17 cellular contexts compared by ENCODE assay signal in genomic region chr16:53147500-53148065, GRCh38.
"Had no signal": no experiment of that assay in that cellular context is flagged by ENCODE, and none has a peak within 500 bp of the region (broad histone marks: within the 10 kb centered on the region; RNA-seq: fewer than 3 reads in every experiment).

No MANE protein-coding gene starts in this region.

- H3K27me3 Mint-ChIP-seq: activated B cell treated with CpG ODN at 0.5 μM for 24 hours; activated CD4-positive, alpha-beta memory T cell treated with anti-CD3 and anti-CD28 coated beads for 36 hours; activated naive CD8-positive, alpha-beta T cell had no signal

- H3K9me3 Mint-ChIP-seq: activated B cell treated with CpG ODN at 0.5 μM for 24 hours; activated CD4-positive, alpha-beta memory T cell treated with anti-CD3 and anti-CD28 coated beads for 36 hours; activated T-helper 1 cell treated with anti-CD3 and anti-CD28 coated beads, Interleukin-12 subunit alpha, Interleukin-12 subunit beta, Interleukin-2, Interleukin-4 antibody, amounts not matched to agents 30 ng/mL and 10 ng/mL and 1 ng/mL, durations not matched to agents 14 hours and 24 hours and 36 hours had no signal

- H3K9me3 ChIP-seq: prostate gland, upper lobe of right lung had no signal

- H3K27me3 ChIP-seq: cardiac muscle cell, dorsolateral prefrontal cortex, upper lobe of right lung had no signal

- H3K36me3 Mint-ChIP-seq: activated CD4-positive, alpha-beta memory T cell treated with anti-CD3 and anti-CD28 coated beads for 36 hours; activated naive CD8-positive, alpha-beta T cell had no signal

- H3K4me2 ChIP-seq: smooth muscle cell had no signal

- H3K4me1 Mint-ChIP-seq: neural crest cell had no signal

- ATAC-seq: esophagus mucosa, right cardiac atrium, upper lobe of right lung had no signal

- H3K36me3 ChIP-seq: cardiac muscle cell, prostate gland, upper lobe of right lung had no signal

- H3K4me3 Mint-ChIP-seq: activated B cell treated with CpG ODN at 0.5 μM for 24 hours; activated CD4-positive, alpha-beta memory T cell treated with anti-CD3 and anti-CD28 coated beads for 36 hours; activated naive CD8-positive, alpha-beta T cell; activated T-helper 1 cell treated with anti-CD3 and anti-CD28 coated beads, Interleukin-12 subunit alpha, Interleukin-12 subunit beta, Interleukin-2, Interleukin-4 antibody, amounts not matched to agents 30 ng/mL and 10 ng/mL and 1 ng/mL, durations not matched to agents 14 hours and 24 hours and 36 hours; neural crest cell had no signal

- H3K27ac ChIP-seq: cardiac muscle cell, prostate gland, upper lobe of right lung had no signal

- H3K4me3 ChIP-seq: cardiac muscle cell, dorsolateral prefrontal cortex, lung, prostate gland, smooth muscle cell, upper lobe of right lung had no signal

- DNase-seq: activated B cell treated with CpG ODN at 0.5 μM for 24 hours; activated CD4-positive, alpha-beta memory T cell treated with anti-CD3 and anti-CD28 coated beads for 36 hours; activated CD4-positive, alpha-beta T cell treated with anti-CD3 and anti-CD28 coated beads for 4 hours; activated T-cell treated with anti-CD3 and anti-CD28 coated beads for 4 hours; dorsolateral prefrontal cortex; islet precursor cell; right cardiac atrium; stimulated activated CD4-positive, alpha-beta T cell treated with anti-CD3 and anti-CD28 coated beads, Interleukin-4, amount 100 ng/mL, for 1 hour; upper lobe of right lung had no signal

- H3K4me1 ChIP-seq: prostate gland had no signal

- H3K27ac Mint-ChIP-seq: activated B cell treated with CpG ODN at 0.5 μM for 24 hours; activated CD4-positive, alpha-beta memory T cell treated with anti-CD3 and anti-CD28 coated beads for 36 hours; activated naive CD8-positive, alpha-beta T cell; activated T-helper 1 cell treated with anti-CD3 and anti-CD28 coated beads, Interleukin-12 subunit alpha, Interleukin-12 subunit beta, Interleukin-2, Interleukin-4 antibody, amounts not matched to agents 30 ng/mL and 10 ng/mL and 1 ng/mL, durations not matched to agents 14 hours and 24 hours and 36 hours had no signal
